8 cellular contexts compared by ENCODE assay signal in genomic region chr2:55133467-55134315, GRCh38.
A peak's percentile ranks its signal among the peaks of the same experiment; 100 is the strongest.
DNase-seq lines count a peak whose midpoint lies in the region; ATAC-seq and TF ChIP-seq lines count a peak whose summit lies in the region.

No MANE protein-coding gene starts in this region.

- no peak for TF ChIP-seq CTCF in AG10803 (conservative IDR thresholded peaks at IDR 0.05; ENCODE audit: low read length)

- peak overlapping the region; percentile 69 for H3K4me3 Mint-ChIP-seq in activated CD4-positive, alpha-beta memory T cell treated with anti-CD3 and anti-CD28 coated beads for 36 hours
- H3K4me3 Mint-ChIP-seq in stimulated activated naive CD8-positive, alpha-beta T cell treated with anti-CD3 and anti-CD28 coated beads, Interleukin-15, amount 100 ng/mL, for 72 hours: peak overlapping the region; percentile 69 to 75

- CTCF ChIA-PET in activated CD4-positive, alpha-beta memory T cell treated with anti-CD3 and anti-CD28 coated beads for 36 hours (lab: Charles Lee): interaction anchor here (0.5 to 1.0 kb wide), 2 partner anchors 18 to 85 kb away, joined by 3 to 5 read pairs; no protein-coding TSS in a partner anchor

- H3K36me3 ChIP-seq in mucosa of stomach (ENCODE audit: control insufficient read depth, insufficient read depth, low read length): no peaks in the 10 kb centered on the region

- H3K27me3 ChIP-seq in mucosa of stomach (ENCODE audit: control insufficient read depth, insufficient read depth, low read length): no peaks in the 10 kb centered on the region

- POLR2A ChIA-PET in activated CD4-positive, alpha-beta memory T cell treated with anti-CD3 and anti-CD28 coated beads for 36 hours (lab: Charles Lee): interaction anchor here (1.0 to 1.4 kb wide), 2 partner anchors 84 to 99 kb away, joined by 3 to 10 read pairs; partner anchors contain the start of genes CLHC1, RPS27A and RTN4

- peaks cover 49% of the 10 kb centered on the region for H3K4me1 ChIP-seq in mucosa of stomach (ENCODE audit: control insufficient read depth, insufficient read depth, low read length)

- intact Hi-C loops in activated CD4-positive, alpha-beta memory T cell treated with anti-CD3 and anti-CD28 coated beads for 36 hours (cut with micrococcal nuclease): loop anchor here (1.0 to 10.0 kb wide), 4 partner anchors 83 to 559 kb away; partner anchors contain the start of genes MTIF2, PPP4R3B and RTN4

- peak overlapping the region; percentile 96 for H3K27ac Mint-ChIP-seq in activated CD4-positive, alpha-beta memory T cell treated with anti-CD3 and anti-CD28 coated beads for 36 hours
- peak overlapping the region; percentile 65 to 90 for H3K27ac Mint-ChIP-seq in stimulated activated naive CD8-positive, alpha-beta T cell treated with anti-CD3 and anti-CD28 coated beads, Interleukin-15, amount 100 ng/mL, for 72 hours

- H3K9me3 ChIP-seq in mucosa of stomach (ENCODE audit: control insufficient read depth, low read length): no peaks in the 10 kb centered on the region

- H3K9ac ChIP-seq in mucosa of stomach (ENCODE audit: low read length): peak overlapping the region; percentile 64

- H3K27me3 Mint-ChIP-seq in activated CD4-positive, alpha-beta memory T cell treated with anti-CD3 and anti-CD28 coated beads for 36 hours: no peaks in the 10 kb centered on the region
- H3K27me3 Mint-ChIP-seq in stimulated activated naive CD8-positive, alpha-beta T cell treated with anti-CD3 and anti-CD28 coated beads, Interleukin-15, amount 100 ng/mL, for 72 hours: no peaks in the 10 kb centered on the region

- peak; percentile 92 for DNase-seq in AG10803 (ENCODE audit: low read depth)
- DNase-seq in activated CD4-positive, alpha-beta memory T cell treated with anti-CD3 and anti-CD28 coated beads for 36 hours: peak; percentile 63
- peak; percentile 37 for DNase-seq in epidermal melanocyte (ENCODE audit: insufficient read length, low spot score)
- DNase-seq in stimulated activated naive CD8-positive, alpha-beta T cell treated with anti-CD3 and anti-CD28 coated beads, Interleukin-15, amount 100 ng/mL, for 72 hours: peak; percentile 47 to 75
- DNase-seq in ACHN: no peak

- no peaks in the 10 kb centered on the region for H3K36me3 Mint-ChIP-seq in activated CD4-positive, alpha-beta memory T cell treated with anti-CD3 and anti-CD28 coated beads for 36 hours

- ATAC-seq in GM19328 (IDR thresholded peaks at IDR 0.05; ENCODE audit: unreplicated experiment): peak; percentile 75
- peak; percentile 63 for ATAC-seq in HG03469 (IDR thresholded peaks at IDR 0.05; ENCODE audit: unreplicated experiment)
- peak; percentile 95 for ATAC-seq in stimulated activated naive CD8-positive, alpha-beta T cell treated with anti-CD3 and anti-CD28 coated beads, Interleukin-15, amount 100 ng/mL, for 72 hours

- in situ Hi-C loops in ACHN (cut with HindIII; ENCODE audit: low pct_ligation_motif_present, low pct_unique_long_range_greater_than_20kb, low sequenced_read_pairs): no loop called here

- no peaks in the 10 kb centered on the region for H3K9me3 Mint-ChIP-seq in activated CD4-positive, alpha-beta memory T cell treated with anti-CD3 and anti-CD28 coated beads for 36 hours
- H3K9me3 Mint-ChIP-seq in stimulated activated naive CD8-positive, alpha-beta T cell treated with anti-CD3 and anti-CD28 coated beads, Interleukin-15, amount 100 ng/mL, for 72 hours: no peaks in the 10 kb centered on the region

- peaks cover 17% of the 10 kb centered on the region for H3K4me1 Mint-ChIP-seq in activated CD4-positive, alpha-beta memory T cell treated with anti-CD3 and anti-CD28 coated beads for 36 hours (ENCODE audit: low read depth)
- peaks cover 30% of the 10 kb centered on the region for H3K4me1 Mint-ChIP-seq in stimulated activated naive CD8-positive, alpha-beta T cell treated with anti-CD3 and anti-CD28 coated beads, Interleukin-15, amount 100 ng/mL, for 72 hours

- H3K4me3 ChIP-seq in AG10803 (ENCODE audit: low read length) (peak overlapping the region; percentile 63), mucosa of stomach (ENCODE audit: low read length) (peak overlapping the region; percentile 39)
